Comparison of ENCODE assay signal across 24 cellular contexts in the genomic region with DNA sequence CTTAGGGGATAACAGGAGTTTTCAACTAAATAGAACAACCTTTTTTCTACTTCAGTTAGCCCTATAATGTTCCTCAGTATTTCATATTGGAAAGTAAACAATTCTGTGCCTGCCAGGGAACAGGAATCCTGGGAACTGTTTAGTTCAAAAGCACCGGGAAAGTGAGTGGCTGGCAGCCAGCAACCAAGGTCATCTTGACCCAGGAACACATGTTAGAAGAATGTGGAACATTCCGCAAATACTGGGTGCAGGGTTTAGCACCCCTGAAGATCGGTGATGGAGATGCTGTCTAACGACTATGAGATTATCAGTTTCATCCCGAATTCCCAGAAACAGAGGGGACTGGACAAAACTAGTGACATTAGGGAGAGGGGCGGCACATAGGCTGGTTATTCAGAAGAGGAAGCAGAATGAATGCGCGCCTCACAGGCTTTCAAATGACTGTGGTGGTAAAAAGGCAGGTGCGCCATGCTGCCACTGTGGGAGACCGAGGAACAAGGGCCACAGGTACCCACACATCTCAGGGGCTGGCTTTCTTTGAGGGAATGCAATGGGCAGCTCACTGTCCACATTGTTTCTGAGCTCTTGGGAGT. TPM values are rescaled to one million over a fixed set of nuclear protein-coding genes. Genes with fewer than 3 reads are reported as not detected.
DNase-seq lines count a peak whose midpoint lies in the region; ATAC-seq and TF ChIP-seq lines count a peak whose summit lies in the region.
"Had no signal": no experiment of that assay in that cellular context is flagged by ENCODE, and none has a peak within 500 bp of the region (broad histone marks: within the 10 kb centered on the region; RNA-seq: fewer than 3 reads in every experiment).

No MANE protein-coding gene starts in this region.

- POLR2A ChIA-PET in Caco-2 (lab: Charles Lee) = no interaction called here

- H3K4me3 ChIP-seq in adrenal gland (no peak overlapping the region), skin epidermis (no peak overlapping the region), Caco-2 (ENCODE audit: low read depth, low read length) (no peak overlapping the region)
- H3K4me3 ChIP-seq: K562, psoas muscle, spleen had no signal

- DNase-seq in D341Med (ENCODE audit: low spot score) (peak; percentile 6), adrenal gland (peak; percentile 49 to 82 (median 68)), left lobe of liver (ENCODE audit: low spot score) (peak; percentile 79), Caco-2 (no peak), amygdala (lab: John Stamatoyannopoulos, UW) (no peak)
- no peak for DNase-seq in effector memory CD8-positive, alpha-beta T cell
- DNase-seq: ACHN; C1 segment of cervical spinal cord; kidney; NCI-H146; NCI-H2171; NCI-H69; nephron progenitor cell; psoas muscle; spleen; stimulated activated CD4-positive, alpha-beta T cell treated with anti-CD3 and anti-CD28 coated beads, Interleukin-4, amount 100 ng/mL, for 4 hours; stimulated activated naive CD8-positive, alpha-beta T cell treated with anti-CD3 and anti-CD28 coated beads, Interleukin-15, amount 100 ng/mL, for 72 hours had no signal

- no peaks in the 10 kb centered on the region for H3K27me3 Mint-ChIP-seq in Caco-2 (ENCODE audit: insufficient read depth, unreplicated experiment)
- no peaks in the 10 kb centered on the region for H3K27me3 Mint-ChIP-seq in effector memory CD8-positive, alpha-beta T cell
- H3K27me3 Mint-ChIP-seq: brain; memory B cell; stimulated activated naive CD8-positive, alpha-beta T cell treated with anti-CD3 and anti-CD28 coated beads, Interleukin-15, amount 100 ng/mL, for 72 hours had no signal

- whole genome bisulfite sequencing in adrenal gland, 4 donors = 67 to 82% (median 69%) methylated on average over 10 of the region's 10 CpGs

- no peaks in the 10 kb centered on the region for H3K27me3 ChIP-seq in adrenal gland
- H3K27me3 ChIP-seq in Caco-2 (replicated peaks; ENCODE audit: control insufficient read depth, insufficient read depth, low read length) = no peaks in the 10 kb centered on the region
- H3K27me3 ChIP-seq: spleen had no signal

- H3K27ac ChIP-seq in adrenal gland = peak overlapping the region in 4 of 5 donors; percentile 41 to 93 (median 79)
- peak overlapping the region in 17 of 21 experiments; percentile 16 to 87 (median 72) for H3K27ac ChIP-seq in skin epidermis
- H3K27ac ChIP-seq: epithelial cell of prostate, psoas muscle, spleen had no signal

- H3K9me3 ChIP-seq in adrenal gland (replicated peaks in 1 of 3) (no peaks in the 10 kb centered on the region), Caco-2 (no peaks in the 10 kb centered on the region)
- H3K9me3 ChIP-seq: psoas muscle, spleen had no signal

- intact Hi-C loops in adrenal gland (cut with DNase I) (no loop called here), Caco-2 (cut with micrococcal nuclease; ENCODE audit: unreplicated experiment) (no loop called here)

- TF ChIP-seq CTCF in adrenal gland (IDR thresholded peaks at IDR 0.05) = no peak
- no peak for TF ChIP-seq CTCF in Caco-2 (IDR thresholded peaks at IDR 0.05; ENCODE audit: insufficient read depth in 1 of 2, low read depth in 1 of 2, low read length in 1 of 2, severe bottlenecking in 1 of 2, unreplicated experiment in 1 of 2)

- H3K27ac Mint-ChIP-seq in Caco-2 (ENCODE audit: unreplicated experiment) = no peak overlapping the region
- H3K27ac Mint-ChIP-seq in effector memory CD8-positive, alpha-beta T cell = no peak overlapping the region
- H3K27ac Mint-ChIP-seq: memory B cell had no signal

- no TSS peak for BruUV-seq in Caco-2 (replicated peaks; lab: Mats Ljungman, UMichigan)

- H3K36me3 ChIP-seq in adrenal gland (replicated peaks in 1 of 2) = peaks cover 0 to under 1% of the 10 kb centered on the region in 2 donors
- no peaks in the 10 kb centered on the region for H3K36me3 ChIP-seq in Caco-2 (ENCODE audit: control insufficient read depth, insufficient read depth, low read length)

- ATAC-seq in left lobe of liver (peak; percentile 60), HG03354 (IDR thresholded peaks at IDR 0.05; ENCODE audit: poor library complexity, severe bottlenecking, unreplicated experiment) (no peak)
- ATAC-seq in effector memory CD8-positive, alpha-beta T cell (replicated peaks) = no peak
- ATAC-seq: activated naive CD4-positive, alpha-beta T cell treated with anti-CD3 and anti-CD28 coated beads, Interleukin-2, amount 50 U/mL, for 72 hours; K562; psoas muscle; stimulated activated naive CD8-positive, alpha-beta T cell treated with anti-CD3 and anti-CD28 coated beads, Interleukin-15, amount 100 ng/mL, for 72 hours had no signal

- no peak for TF ChIP-seq POLR2A in adrenal gland (IDR thresholded peaks at IDR 0.05)

- H3K36me3 Mint-ChIP-seq in Caco-2 (ENCODE audit: insufficient read depth, unreplicated experiment) = peaks cover 10% of the 10 kb centered on the region
- peaks cover 35% of the 10 kb centered on the region for H3K36me3 Mint-ChIP-seq in effector memory CD8-positive, alpha-beta T cell (ENCODE audit: insufficient read depth)
- H3K36me3 Mint-ChIP-seq: activated naive CD4-positive, alpha-beta T cell treated with anti-CD3 and anti-CD28 coated beads, Interleukin-2, amount 50 U/mL, for 72 hours had no signal

- CTCF ChIA-PET in Caco-2 (lab: Charles Lee) = interaction anchor here (0.7 kb wide), 1 partner anchor 480 kb away, joined by 4 read pairs; no protein-coding TSS in a partner anchor

- no peaks in the 10 kb centered on the region for H3K9me3 Mint-ChIP-seq in Caco-2 (ENCODE audit: unreplicated experiment)
- H3K9me3 Mint-ChIP-seq in effector memory CD8-positive, alpha-beta T cell = no peaks in the 10 kb centered on the region
- H3K9me3 Mint-ChIP-seq: activated naive CD4-positive, alpha-beta T cell treated with anti-CD3 and anti-CD28 coated beads, Interleukin-2, amount 50 U/mL, for 72 hours; brain; memory B cell; nephron progenitor cell; stimulated activated naive CD8-positive, alpha-beta T cell treated with anti-CD3 and anti-CD28 coated beads, Interleukin-15, amount 100 ng/mL, for 72 hours had no signal

- no peaks in the 10 kb centered on the region for H3K4me1 Mint-ChIP-seq in Caco-2 (ENCODE audit: low read depth, unreplicated experiment)
- H3K4me1 Mint-ChIP-seq in effector memory CD8-positive, alpha-beta T cell (ENCODE audit: low read depth in 2 of 2) = no peaks in the 10 kb centered on the region
- H3K4me1 Mint-ChIP-seq: brain; memory B cell; stimulated activated naive CD8-positive, alpha-beta T cell treated with anti-CD3 and anti-CD28 coated beads, Interleukin-15, amount 100 ng/mL, for 72 hours had no signal

- H3K4me3 Mint-ChIP-seq in Caco-2 (ENCODE audit: unreplicated experiment) = no peak overlapping the region
- H3K4me3 Mint-ChIP-seq in effector memory CD8-positive, alpha-beta T cell = no peak overlapping the region
- H3K4me3 Mint-ChIP-seq: brain; memory B cell; nephron progenitor cell; stimulated activated naive CD8-positive, alpha-beta T cell treated with anti-CD3 and anti-CD28 coated beads, Interleukin-15, amount 100 ng/mL, for 72 hours had no signal

- H3K4me1 ChIP-seq in adrenal gland (replicated peaks in 1 of 2) = peaks cover 21 to 40% of the 10 kb centered on the region in 2 donors
- no peaks in the 10 kb centered on the region for H3K4me1 ChIP-seq in Caco-2
- H3K4me1 ChIP-seq: psoas muscle, spleen had no signal

RNA-seq across cellular contexts. Expression of a gene that starts 51.2 kb away (rescaled TPM):
- total RNA-seq in adrenal gland (10 to 100 TPM in 1 of 8 donors, 1 to 10 TPM in 7; 2.9 to 16.6 (median 8.5) TPM), left lobe of liver (1.8 TPM), Caco-2 (2022) (5.0 and 5.4 TPM in 2 replicates)
- 10 to 100 TPM in 2 of 3 donors, 1 to 10 TPM in 1; 6.7 to 13.2 (median 12.5) TPM for polyA plus RNA-seq in adrenal gland

Comparison
In these comparisons a context has a peak if more than half of its experiments do, and no peak if none do; other contexts are left out.
1. DNase-seq: peak in D341Med (single experiment), adrenal gland (7 of 7) and left lobe of liver (single experiment); none in Caco-2 (0 of 2), effector memory CD8-positive, alpha-beta T cell (0 of 3) and amygdala (0 of 56).